17 cellular contexts compared by ENCODE assay signal in genomic region chr13:69292789-69293425, GRCh38.
"Had no signal": no experiment of that assay in that cellular context is flagged by ENCODE, and none has a peak within 500 bp of the region (broad histone marks: within the 10 kb centered on the region; RNA-seq: fewer than 3 reads in every experiment).

No MANE protein-coding gene starts in this region.

- H3K27ac Mint-ChIP-seq: activated CD4-positive, alpha-beta T cell treated with anti-CD3 and anti-CD28 coated beads, Interleukin-2, amount 10 ng/mL, durations not matched to agents 24 days and 14 days; nephron progenitor cell; stimulated activated naive B cell treated with anti-CD40 and anti-IgM and Interleukin-4, amounts not matched to agents 10 μg/mL and 1 μg/mL and 100 μg/mL, for 72 hours had no signal

- H3K36me3 ChIP-seq: adrenal gland, heart left ventricle, spleen, tibial nerve had no signal

- H3K4me1 Mint-ChIP-seq: activated CD4-positive, alpha-beta T cell treated with anti-CD3 and anti-CD28 coated beads, Interleukin-2, amount 10 ng/mL, durations not matched to agents 24 days and 14 days; stimulated activated naive B cell treated with anti-CD40 and anti-IgM and Interleukin-4, amounts not matched to agents 10 μg/mL and 1 μg/mL and 100 μg/mL, for 72 hours had no signal

- H3K36me3 Mint-ChIP-seq: stimulated activated naive B cell treated with anti-CD40 and anti-IgM and Interleukin-4, amounts not matched to agents 10 μg/mL and 1 μg/mL and 100 μg/mL, for 72 hours had no signal

- H3K27me3 Mint-ChIP-seq: activated CD4-positive, alpha-beta T cell treated with anti-CD3 and anti-CD28 coated beads, Interleukin-2, amount 10 ng/mL, durations not matched to agents 24 days and 14 days; stimulated activated naive B cell treated with anti-CD40 and anti-IgM and Interleukin-4, amounts not matched to agents 10 μg/mL and 1 μg/mL and 100 μg/mL, for 72 hours had no signal

- H3K27me3 ChIP-seq: adrenal gland, foreskin keratinocyte, heart left ventricle, spleen, tibial nerve had no signal

- H3K4me3 ChIP-seq: adrenal gland, coronary artery, heart left ventricle, spleen, tibial nerve had no signal

- DNase-seq: activated CD4-positive, alpha-beta T cell treated with anti-CD3 and anti-CD28 coated beads, Interleukin-2, amount 10 ng/mL, durations not matched to agents 24 days and 14 days; activated CD8-positive, alpha-beta memory T cell treated with anti-CD3 and anti-CD28 coated beads for 24 hours; activated naive CD4-positive, alpha-beta T cell treated with anti-CD3 and anti-CD28 coated beads, Interleukin-2, amount 50 U/mL, for 16 hours; adrenal gland; caudate nucleus; effector CD4-positive, alpha-beta T cell; foreskin keratinocyte; heart left ventricle; left ventricle myocardium superior; mesenchymal stem cell; nephron progenitor cell; spleen; stimulated activated CD4-positive, alpha-beta T cell treated with anti-CD3 and anti-CD28 coated beads, Interleukin-1b, Interleukin-23, amount 100 ng/mL, for 48 hours; stimulated activated naive B cell treated with anti-CD40 and anti-IgM and Interleukin-4, amounts not matched to agents 10 μg/mL and 1 μg/mL and 100 μg/mL, for 72 hours had no signal

- H3K27ac ChIP-seq: adrenal gland, coronary artery, foreskin keratinocyte, heart left ventricle, spleen, tibial nerve had no signal

- H3K4me3 Mint-ChIP-seq: activated CD4-positive, alpha-beta T cell treated with anti-CD3 and anti-CD28 coated beads, Interleukin-2, amount 10 ng/mL, durations not matched to agents 24 days and 14 days; nephron progenitor cell; stimulated activated naive B cell treated with anti-CD40 and anti-IgM and Interleukin-4, amounts not matched to agents 10 μg/mL and 1 μg/mL and 100 μg/mL, for 72 hours had no signal

- ATAC-seq: foreskin keratinocyte; heart left ventricle; left ventricle myocardium superior; sciatic nerve; stimulated activated naive B cell treated with anti-CD40 and anti-IgM and Interleukin-4, amounts not matched to agents 10 μg/mL and 1 μg/mL and 100 μg/mL, for 72 hours had no signal

- H3K9me3 ChIP-seq: adrenal gland, tibial nerve had no signal

- H3K4me1 ChIP-seq: adrenal gland, foreskin keratinocyte, heart left ventricle, spleen, tibial nerve had no signal
